1 cellular context compared by ENCODE assay signal in genomic region chr2:223930002-223930976, GRCh38.
TF ChIP-seq lines count a peak whose summit lies in the region.

No MANE protein-coding gene starts in this region.

TF ChIP-seq in HepG2, 621 proteins besides CTCF, POLR2A, EP300 and RAD21 (continued from another document and continues in another):
- peak; percentile 85; the same call in 1 of the 2 replicates for TF ChIP-seq MTERF4 (CRISPR knock-in tag; IDR thresholded peaks at IDR 0.05)
- no peak for TF ChIP-seq ZNF83 (CRISPR knock-in tag; IDR thresholded peaks at IDR 0.05; ENCODE audit: borderline replicate concordance)
- peak; percentile 84; the same call in 1 of the 2 replicates for TF ChIP-seq ZFP90 (CRISPR knock-in tag; IDR thresholded peaks at IDR 0.05; ENCODE audit: borderline replicate concordance)
- peak; percentile 88; the same call in 1 of the 2 replicates for TF ChIP-seq ZNF230 (CRISPR knock-in tag; IDR thresholded peaks at IDR 0.05)
- TF ChIP-seq ZMAT3 (CRISPR knock-in tag; conservative IDR thresholded peaks at IDR 0.05): peak; percentile 82
- no peak for TF ChIP-seq ZNF597 (CRISPR knock-in tag; IDR thresholded peaks at IDR 0.05)
- no peak for TF ChIP-seq ZC3H13 (CRISPR knock-in tag; IDR thresholded peaks at IDR 0.05)
- peak; percentile 78 for TF ChIP-seq HMGXB3 (CRISPR knock-in tag; IDR thresholded peaks at IDR 0.05; ENCODE audit: borderline replicate concordance)
- TF ChIP-seq ZNF788 (CRISPR knock-in tag; IDR thresholded peaks at IDR 0.05; ENCODE audit: borderline replicate concordance): no peak; the same call in 1 of the 2 replicates
- peak; percentile 28; the same call in 1 of the 2 replicates for TF ChIP-seq MIXL1 (CRISPR knock-in tag; IDR thresholded peaks at IDR 0.05)
- no peak for TF ChIP-seq SOX6 (IDR thresholded peaks at IDR 0.05)
- peak; percentile 86 for TF ChIP-seq SOX6 (CRISPR knock-in tag; IDR thresholded peaks at IDR 0.05)
- TF ChIP-seq KDM4B (CRISPR knock-in tag; IDR thresholded peaks at IDR 0.05): no peak; the same call in 1 of the 2 replicates
- TF ChIP-seq ZMYM2 (CRISPR knock-in tag; IDR thresholded peaks at IDR 0.05): peak; percentile 94
- no peak for TF ChIP-seq DDIT3 (CRISPR knock-in tag; IDR thresholded peaks at IDR 0.05)
- no peak for TF ChIP-seq RBM22 (optimal IDR thresholded peaks at IDR 0.05; ENCODE audit: low read length)
- TF ChIP-seq ZNF503 (CRISPR knock-in tag; IDR thresholded peaks at IDR 0.05): 0 out of 2 replicates have a peak, but pooled peaks have one; percentile 43
- peak; percentile 80 for TF ChIP-seq HDAC1 (CRISPR knock-in tag; IDR thresholded peaks at IDR 0.05)
- no peak for TF ChIP-seq ZBTB14 (CRISPR knock-in tag; IDR thresholded peaks at IDR 0.05)
- peak; percentile 49; the same call in 1 of the 2 replicates for TF ChIP-seq TFDP2 (CRISPR knock-in tag; IDR thresholded peaks at IDR 0.05)
- TF ChIP-seq ZNF326 (CRISPR knock-in tag; IDR thresholded peaks at IDR 0.05; ENCODE audit: borderline replicate concordance): no peak
- TF ChIP-seq ZNF317 (CRISPR knock-in tag; IDR thresholded peaks at IDR 0.05): peak; percentile 73; the same call in 1 of the 2 replicates
- peak; percentile 70; the same call in 1 of the 2 replicates for TF ChIP-seq GTF2F1 (IDR thresholded peaks at IDR 0.05; ENCODE audit: low read length)
- TF ChIP-seq ZNF574 (CRISPR knock-in tag; IDR thresholded peaks at IDR 0.05): peak; percentile 59; the same call in 1 of the 2 replicates
- peak; percentile 81 for TF ChIP-seq SMAD3 (CRISPR knock-in tag; IDR thresholded peaks at IDR 0.05)
- peak; percentile 84 for TF ChIP-seq MED1 (CRISPR knock-in tag; IDR thresholded peaks at IDR 0.05)
- no peak for TF ChIP-seq RBFOX2 (IDR thresholded peaks at IDR 0.05; ENCODE audit: low read depth, low read length)
- no peak for TF ChIP-seq ZBTB2 (CRISPR knock-in tag; IDR thresholded peaks at IDR 0.05; ENCODE audit: low read depth)
- TF ChIP-seq XBP1 (CRISPR knock-in tag; IDR thresholded peaks at IDR 0.05): peak; percentile 98
- no peak for TF ChIP-seq LRRFIP1 (CRISPR knock-in tag; conservative IDR thresholded peaks at IDR 0.05)
- peak; percentile 89 for TF ChIP-seq BORCS8-MEF2B (CRISPR knock-in tag; IDR thresholded peaks at IDR 0.05)
- TF ChIP-seq ARNT2 (CRISPR knock-in tag; IDR thresholded peaks at IDR 0.05; ENCODE audit: low read depth): no peak; the same call in 1 of the 2 replicates
- peak; percentile 91; the same call in 1 of the 2 replicates for TF ChIP-seq ZSCAN5A (CRISPR knock-in tag; IDR thresholded peaks at IDR 0.05; ENCODE audit: borderline replicate concordance)
- no peak for TF ChIP-seq ZNF777 (CRISPR knock-in tag; IDR thresholded peaks at IDR 0.05)
- peak; percentile 80 for TF ChIP-seq DR1 (CRISPR knock-in tag; IDR thresholded peaks at IDR 0.05)
- peak; percentile 75 for TF ChIP-seq MAX (IDR thresholded peaks at IDR 0.05)
- no peak; the same call in none of the 2 replicates for TF ChIP-seq ETV5 (CRISPR knock-in tag; IDR thresholded peaks at IDR 0.05; ENCODE audit: borderline replicate concordance)
- TF ChIP-seq MED8 (CRISPR knock-in tag; IDR thresholded peaks at IDR 0.05; ENCODE audit: insufficient replicate concordance): peak; percentile 50
- 0 out of 2 replicates have a peak, but pooled peaks have one; percentile 89 for TF ChIP-seq ZNF431 (CRISPR knock-in tag; IDR thresholded peaks at IDR 0.05; ENCODE audit: borderline replicate concordance, low read depth)
- TF ChIP-seq GZF1 (CRISPR knock-in tag; IDR thresholded peaks at IDR 0.05): peak; percentile 96
- TF ChIP-seq ZFP36L1 (CRISPR knock-in tag; IDR thresholded peaks at IDR 0.05): 0 out of 2 replicates have a peak, but pooled peaks have one; percentile 33
